Comparison of ENCODE assay signal across 8 cellular contexts in genomic region chr19:42295831-42296525, GRCh38. TPM values are rescaled to one million over a fixed set of nuclear protein-coding genes. Genes with fewer than 3 reads are reported as not detected.
DNase-seq lines count a peak whose midpoint lies in the region; ATAC-seq and TF ChIP-seq lines count a peak whose summit lies in the region.

No MANE protein-coding gene starts in this region.

- DNase-seq in Caki2 (ENCODE audit: low read depth) (peak; percentile 69), HCEC 1CT (peak; percentile 34), NCI-H345 treated with DMSO at 0.1 percent for 48 hours (lab: John Stamatoyannopoulos, UW; ENCODE audit: unreplicated experiment) (peak; percentile 21), chondrocyte (ENCODE audit: low spot score) (no peak), lung (ENCODE audit: low spot score) (peak; percentile 81)
- DNase-seq in activated CD4-positive, alpha-beta T cell treated with anti-CD3 and anti-CD28 coated beads, Interleukin-2, amount 10 ng/mL, durations not matched to agents 24 days and 14 days, result peak; percentile 97
- DNase-seq in stimulated activated CD8-positive, alpha-beta memory T cell treated with anti-CD3 and anti-CD28 coated beads, Interleukin-15, amount 100 ng/mL, for 4 hours (ENCODE audit: low read depth in 2 of 2), result peak; percentile 67 to 82

- ATAC-seq in lung (ENCODE audit: insufficient read depth, low FRiP score), result peak; percentile 74
- no peak for ATAC-seq in GM18520 (IDR thresholded peaks at IDR 0.05; ENCODE audit: unreplicated experiment)

- in situ Hi-C loops in Caki2 (cut with HindIII; ENCODE audit: low pct_unique_long_range_greater_than_20kb, low sequenced_read_pairs), result no loop called here

- no peaks in the 10 kb centered on the region for H3K27me3 Mint-ChIP-seq in activated CD4-positive, alpha-beta T cell treated with anti-CD3 and anti-CD28 coated beads, Interleukin-2, amount 10 ng/mL, durations not matched to agents 24 days and 14 days
- no peaks in the 10 kb centered on the region for H3K27me3 Mint-ChIP-seq in chondrocyte (ENCODE audit: low read depth)

- 82% methylated on average over 6 of the region's 6 CpGs for WGBS in lung, 2 donors

- H3K4me1 Mint-ChIP-seq in activated CD4-positive, alpha-beta T cell treated with anti-CD3 and anti-CD28 coated beads, Interleukin-2, amount 10 ng/mL, durations not matched to agents 24 days and 14 days, result peaks cover 4% of the 10 kb centered on the region
- H3K4me1 Mint-ChIP-seq in chondrocyte (ENCODE audit: low read depth), result no peaks in the 10 kb centered on the region

- no peaks in the 10 kb centered on the region for H3K4me1 ChIP-seq in lung (ENCODE audit: control insufficient read depth in 2 of 2, insufficient read depth in 2 of 2, low read length in 2 of 2)

- no peak overlapping the region for H3K4me3 Mint-ChIP-seq in activated CD4-positive, alpha-beta T cell treated with anti-CD3 and anti-CD28 coated beads, Interleukin-2, amount 10 ng/mL, durations not matched to agents 24 days and 14 days
- no peak overlapping the region for H3K4me3 Mint-ChIP-seq in chondrocyte (ENCODE audit: unreplicated experiment)

- intact Hi-C loops in activated CD4-positive, alpha-beta T cell treated with anti-CD3 and anti-CD28 coated beads, Interleukin-2, amount 10 ng/mL, durations not matched to agents 24 days and 14 days (cut with micrococcal nuclease), result no loop called here

- no peak overlapping the region for H3K27ac Mint-ChIP-seq in activated CD4-positive, alpha-beta T cell treated with anti-CD3 and anti-CD28 coated beads, Interleukin-2, amount 10 ng/mL, durations not matched to agents 24 days and 14 days
- H3K27ac Mint-ChIP-seq in chondrocyte (ENCODE audit: unreplicated experiment), result no peak overlapping the region

- H3K4me3 ChIP-seq in lung, result no peak overlapping the region

- H3K9me3 ChIP-seq in lung (ENCODE audit: control insufficient read depth in 2 of 2, insufficient read depth in 1 of 2, low read length in 1 of 2), result no peaks in the 10 kb centered on the region

- no peaks in the 10 kb centered on the region for H3K9me3 Mint-ChIP-seq in activated CD4-positive, alpha-beta T cell treated with anti-CD3 and anti-CD28 coated beads, Interleukin-2, amount 10 ng/mL, durations not matched to agents 24 days and 14 days
- H3K9me3 Mint-ChIP-seq in chondrocyte (ENCODE audit: low read depth), result no peaks in the 10 kb centered on the region

- TF ChIP-seq CTCF in chondrocyte (IDR thresholded peaks at IDR 0.05), result peak; percentile 87
- peak; percentile 86 for TF ChIP-seq CTCF in lung (IDR thresholded peaks at IDR 0.05; ENCODE audit: control extremely low read depth, extremely low read depth)

- no peaks in the 10 kb centered on the region for H3K27me3 ChIP-seq in lung (ENCODE audit: control insufficient read depth, insufficient read depth)

- no peak overlapping the region for H3K27ac ChIP-seq in lung (ENCODE audit: low read depth in 1 of 2, low read length in 1 of 2)

- H3K36me3 ChIP-seq in lung (ENCODE audit: control insufficient read depth in 2 of 2, insufficient read depth in 2 of 2, low read length in 2 of 2), result peaks cover 10 to 46% of the 10 kb centered on the region in 2 donors

- peaks cover 23% of the 10 kb centered on the region for H3K36me3 Mint-ChIP-seq in activated CD4-positive, alpha-beta T cell treated with anti-CD3 and anti-CD28 coated beads, Interleukin-2, amount 10 ng/mL, durations not matched to agents 24 days and 14 days (ENCODE audit: low read depth)
- peaks cover 11% of the 10 kb centered on the region for H3K36me3 Mint-ChIP-seq in chondrocyte (ENCODE audit: low read depth)

RNA-seq across cellular contexts. Expression of gene PRR19, which starts 6.0 kb away (rescaled TPM):
- total RNA-seq in Caki2 (2014; rRNA removed; shearing (Covaris generic); ENCODE audit: low replicate concordance), result 3.0 TPM in 1 of 2 replicates, not detected in the other
- total RNA-seq in activated CD4-positive, alpha-beta T cell treated with anti-CD3 and anti-CD28 coated beads, Interleukin-2, amount 10 ng/mL, durations not matched to agents 24 days and 14 days, result 1.3 and 1.6 TPM in 2 replicates
- 0.24 to 1.7 TPM (median 0.82 TPM) in 3 replicates for total RNA-seq in chondrocyte
- 1 to 10 TPM in 1 of 2 donors, under 1 TPM in 1; 0.23 to 1.0 TPM for total RNA-seq in lung
- polyA plus RNA-seq in lung, result under 1 TPM; 0.63 to 0.92 TPM

RNA-seq across cellular contexts. Expression of gene PAFAH1B3, which starts 6.4 kb away (rescaled TPM):
- 142 and 150 TPM in 2 replicates for total RNA-seq in Caki2 (2014; rRNA removed; shearing (Covaris generic); ENCODE audit: low replicate concordance)
- 49.1 and 50.4 TPM in 2 replicates for total RNA-seq in activated CD4-positive, alpha-beta T cell treated with anti-CD3 and anti-CD28 coated beads, Interleukin-2, amount 10 ng/mL, durations not matched to agents 24 days and 14 days
- total RNA-seq in chondrocyte, result 15.2 to 32.9 TPM (median 31.1 TPM) in 3 replicates
- 10 to 100 TPM; 30.1 to 30.6 TPM for total RNA-seq in lung
- polyA plus RNA-seq in lung, result 10 to 100 TPM; 27.2 to 33.0 TPM

RNA-seq across cellular contexts. Expression of gene TMEM145, which starts 17.1 kb away (rescaled TPM):
- not detected in 2 replicates for total RNA-seq in Caki2 (2014; rRNA removed; shearing (Covaris generic); ENCODE audit: low replicate concordance)
- total RNA-seq in activated CD4-positive, alpha-beta T cell treated with anti-CD3 and anti-CD28 coated beads, Interleukin-2, amount 10 ng/mL, durations not matched to agents 24 days and 14 days, result 0.78 and 0.82 TPM in 2 replicates
- total RNA-seq in chondrocyte, result 0.32 to 0.36 TPM in 2 of 3 replicates, not detected in the other
- total RNA-seq in lung, result under 1 TPM in 1 of 2 donors, not detected in 1; 0.95 TPM
- polyA plus RNA-seq in lung, result under 1 TPM; 0.12 to 0.40 TPM

RNA-seq across cellular contexts. Expression of gene CIC, which starts 26.9 kb away (rescaled TPM):
- total RNA-seq in Caki2 (2014; rRNA removed; shearing (Covaris generic); ENCODE audit: low replicate concordance), result 13.6 and 27.5 TPM in 2 replicates
- total RNA-seq in activated CD4-positive, alpha-beta T cell treated with anti-CD3 and anti-CD28 coated beads, Interleukin-2, amount 10 ng/mL, durations not matched to agents 24 days and 14 days, result 61.2 and 65.6 TPM in 2 replicates
- 83.6 to 101 TPM (median 86.3 TPM) in 3 replicates for total RNA-seq in chondrocyte
- total RNA-seq in lung, result 10 to 100 TPM; 31.2 to 84.5 TPM
- polyA plus RNA-seq in lung, result 10 to 100 TPM; 38.2 to 43.0 TPM

RNA-seq across cellular contexts. Expression of gene MEGF8, which starts 29.5 kb away (rescaled TPM):
- 36.8 and 75.6 TPM in 2 replicates for total RNA-seq in Caki2 (2014; rRNA removed; shearing (Covaris generic); ENCODE audit: low replicate concordance)
- 8.4 and 9.1 TPM in 2 replicates for total RNA-seq in activated CD4-positive, alpha-beta T cell treated with anti-CD3 and anti-CD28 coated beads, Interleukin-2, amount 10 ng/mL, durations not matched to agents 24 days and 14 days
- total RNA-seq in chondrocyte, result 48.1 to 54.4 TPM (median 49.5 TPM) in 3 replicates
- 10 to 100 TPM; 14.5 to 21.7 TPM for total RNA-seq in lung
- polyA plus RNA-seq in lung, result 1 to 10 TPM; 6.0 to 7.6 TPM
